1 cellular context compared by ENCODE assay signal in the genomic region with DNA sequence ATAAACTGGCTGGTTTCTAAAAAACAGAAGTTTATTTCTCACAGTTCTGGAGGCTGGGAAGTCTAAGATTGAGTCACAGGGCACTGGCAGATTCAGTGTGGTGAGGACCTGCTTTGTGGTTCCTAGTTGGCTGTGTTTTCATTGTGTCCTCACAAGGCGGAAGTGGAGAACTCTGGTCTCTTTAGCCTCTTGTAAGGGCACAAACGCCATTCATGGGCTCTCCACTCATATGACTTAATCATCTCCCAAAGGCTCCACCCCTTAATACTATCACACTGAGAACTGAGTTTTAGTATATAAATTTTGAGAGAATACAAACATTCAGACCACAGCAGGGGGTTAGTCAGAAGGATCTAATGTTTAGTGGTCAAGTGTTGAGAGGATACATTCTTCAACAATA.
TF ChIP-seq lines count a peak whose summit lies in the region.

No MANE protein-coding gene starts in this region.

TF ChIP-seq in SK-N-SH, 30 proteins besides CTCF, POLR2A, EP300 and RAD21 (continued from another document):
- TF ChIP-seq, protein P1, sequence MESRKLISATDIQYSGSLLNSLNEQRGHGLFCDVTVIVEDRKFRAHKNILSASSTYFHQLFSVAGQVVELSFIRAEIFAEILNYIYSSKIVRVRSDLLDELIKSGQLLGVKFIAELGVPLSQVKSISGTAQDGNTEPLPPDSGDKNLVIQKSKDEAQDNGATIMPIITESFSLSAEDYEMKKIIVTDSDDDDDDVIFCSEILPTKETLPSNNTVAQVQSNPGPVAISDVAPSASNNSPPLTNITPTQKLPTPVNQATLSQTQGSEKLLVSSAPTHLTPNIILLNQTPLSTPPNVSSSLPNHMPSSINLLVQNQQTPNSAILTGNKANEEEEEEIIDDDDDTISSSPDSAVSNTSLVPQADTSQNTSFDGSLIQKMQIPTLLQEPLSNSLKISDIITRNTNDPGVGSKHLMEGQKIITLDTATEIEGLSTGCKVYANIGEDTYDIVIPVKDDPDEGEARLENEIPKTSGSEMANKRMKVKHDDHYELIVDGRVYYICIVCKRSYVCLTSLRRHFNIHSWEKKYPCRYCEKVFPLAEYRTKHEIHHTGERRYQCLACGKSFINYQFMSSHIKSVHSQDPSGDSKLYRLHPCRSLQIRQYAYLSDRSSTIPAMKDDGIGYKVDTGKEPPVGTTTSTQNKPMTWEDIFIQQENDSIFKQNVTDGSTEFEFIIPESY (IDR thresholded peaks at IDR 0.05; ENCODE audit: borderline replicate concordance, low read depth) = no peak
- no peak for TF ChIP-seq USF2 (IDR thresholded peaks at IDR 0.05; ENCODE audit: borderline replicate concordance, low read depth, low read length)
- no peak for TF ChIP-seq CHD2 (IDR thresholded peaks at IDR 0.05; ENCODE audit: low read length, partially characterized antibody)
- TF ChIP-seq ELF1 (IDR thresholded peaks at IDR 0.05) = no peak
- no peak for TF ChIP-seq JUND (IDR thresholded peaks at IDR 0.05)
- TF ChIP-seq TAF1 (IDR thresholded peaks at IDR 0.05; ENCODE audit: borderline replicate concordance, low read depth, low read length) = no peak
- TF ChIP-seq REST (IDR thresholded peaks at IDR 0.05; ENCODE audit: low read depth, low read length) = no peak
